1 cellular context compared by ENCODE assay signal in genomic region chr5:98556707-98557106, GRCh38.
TF ChIP-seq lines count a peak whose summit lies in the region.

No MANE protein-coding gene starts in this region.

TF ChIP-seq in GM23338, 12 proteins besides CTCF, POLR2A, EP300 and RAD21 (continued from another document):
- TF ChIP-seq ZNF462 (CRISPR knock-in tag; IDR thresholded peaks at IDR 0.05) = no peak
TF ChIP-seq in GM23338: peak in this region for 0.
